8 cellular contexts compared by ENCODE assay signal in genomic region chr2:23375448-23375847, GRCh38. TPM values are rescaled to one million over a fixed set of nuclear protein-coding genes. Genes with fewer than 3 reads are reported as not detected.
DNase-seq lines count a peak whose midpoint lies in the region; ATAC-seq, FAIRE-seq and TF ChIP-seq lines count a peak whose summit lies in the region.

No MANE protein-coding gene starts in this region.

- no peak overlapping the region for H3K27ac ChIP-seq in ascending aorta

- FAIRE-seq in bronchial epithelial cell (lab: Jason Lieb, UNC) = no peak

- no peaks in the 10 kb centered on the region for H3K4me1 ChIP-seq in ascending aorta

- H3K27me3 ChIP-seq in bronchial epithelial cell (ENCODE audit: control insufficient read depth, insufficient read depth, low read length) (no peaks in the 10 kb centered on the region), ascending aorta (no peaks in the 10 kb centered on the region)

- no peak for TF ChIP-seq EP300 in Ishikawa (IDR thresholded peaks at IDR 0.05; ENCODE audit: borderline replicate concordance)

- H3K4me3 ChIP-seq in bronchial epithelial cell (ENCODE audit: low read depth, low read length) = no peak overlapping the region
- H3K4me3 ChIP-seq in ascending aorta = no peak overlapping the region

- ATAC-seq in GM21390 (IDR thresholded peaks at IDR 0.05; ENCODE audit: unreplicated experiment) = peak; percentile 34

- no peak for TF ChIP-seq RAD21 in Ishikawa (IDR thresholded peaks at IDR 0.05; ENCODE audit: low read depth)

- peak; percentile 41 for DNase-seq in Daoy (ENCODE audit: low read depth)
- DNase-seq in bronchial epithelial cell (ENCODE audit: low read depth) = peak; percentile 69
- DNase-seq in cortex of kidney (lab: John Stamatoyannopoulos, UW) = no peak
- DNase-seq in ascending aorta (ENCODE audit: low spot score in 2 of 2) = no peak
- DNase-seq in hippocampal formation (lab: John Stamatoyannopoulos, UW) = no peak
- no peak for DNase-seq in KBM-7

- TF ChIP-seq CTCF in bronchial epithelial cell (IDR thresholded peaks at IDR 0.05; ENCODE audit: insufficient read depth, low read length, severe bottlenecking) (no peak), ascending aorta (IDR thresholded peaks at IDR 0.05) (no peak)

- H3K9me3 ChIP-seq in ascending aorta = no peaks in the 10 kb centered on the region

- intact Hi-C loops in ascending aorta (cut with DNase I) = no loop called here

- in situ Hi-C loops in KBM-7 (cut with MboI; ENCODE audit: low pct_unique_long_range_greater_than_20kb, low sequenced_read_pairs) = no loop called here

- H3K36me3 ChIP-seq in bronchial epithelial cell (ENCODE audit: control insufficient read depth, insufficient read depth, low read length) (no peaks in the 10 kb centered on the region), ascending aorta (no peaks in the 10 kb centered on the region)

TF ChIP-seq in Ishikawa, 13 proteins besides CTCF, POLR2A, EP300 and RAD21:
- peak; percentile 82 for TF ChIP-seq USF1 (IDR thresholded peaks at IDR 0.05)
- TF ChIP-seq EGR1 (IDR thresholded peaks at IDR 0.05) = no peak

RNA-seq across cellular contexts. Expression of gene KLHL29, which starts 9.5 kb away (rescaled TPM):
- 4.6 and 5.6 TPM in 2 replicates for total RNA-seq in Daoy (2014; rRNA removed; shearing (Covaris generic))
- 5.0 and 11.6 TPM in 2 replicates for total RNA-seq in bronchial epithelial cell
- total RNA-seq in ascending aorta = 16.3 TPM

Comparison
In these comparisons a context has a peak if more than half of its experiments do, and no peak if none do; other contexts are left out.
1. DNase-seq: peak in Daoy (single experiment) and bronchial epithelial cell (single experiment); none in cortex of kidney (single experiment), ascending aorta (0 of 2), hippocampal formation (0 of 2) and KBM-7 (single experiment).